In genomic region chrX:130330706-130331105, GRCh38 we compare ENCODE assay signal across 8 cellular contexts. TPM values are rescaled to one million over a fixed set of nuclear protein-coding genes. Genes with fewer than 3 reads are reported as not detected.
DNase-seq lines count a peak whose midpoint lies in the region; ATAC-seq and TF ChIP-seq lines count a peak whose summit lies in the region.

No MANE protein-coding gene starts in this region.

- DNase-seq in BJ (ENCODE audit: low read depth): no peak
- DNase-seq in NCI-H748 (lab: John Stamatoyannopoulos, UW; ENCODE audit: unreplicated experiment): peak; percentile 76
- DNase-seq in activated CD8-positive, alpha-beta memory T cell treated with anti-CD3 and anti-CD28 coated beads, Interleukin-2, amount 50 U/mL, for 4 hours: peak; percentile 22
- peak; percentile 9 to 61 for DNase-seq in foreskin fibroblast
- DNase-seq in pons (ENCODE audit: low spot score): peak; percentile 12

- no peaks in the 10 kb centered on the region for H3K36me3 ChIP-seq in BJ (ENCODE audit: control insufficient read depth, insufficient read depth, low read length)

- POLR2A ChIA-PET in BJ (lab: Charles Lee): no interaction called here

- H3K27me3 ChIP-seq in BJ (ENCODE audit: control insufficient read depth, insufficient read depth, low read length): no peaks in the 10 kb centered on the region

- H3K4me3 ChIP-seq in BJ (ENCODE audit: low read depth, low read length) (no peak overlapping the region), foreskin fibroblast (ENCODE audit: low read depth in 1 of 2, low read length in 2 of 2) (no peak overlapping the region)

- CTCF ChIA-PET in BJ (lab: Yijun Ruan, JAX): interaction anchor here (0.7 to 3.2 kb wide), 5 partner anchors 22 to 588 kb away, joined by 3 to 15 read pairs (median 4); no protein-coding TSS in a partner anchor

- peak; percentile 77 for ATAC-seq in GM18861 (IDR thresholded peaks at IDR 0.05; ENCODE audit: unreplicated experiment)
- ATAC-seq in HG03460 (IDR thresholded peaks at IDR 0.05; ENCODE audit: unreplicated experiment): peak; percentile 57
- ATAC-seq in HG02938 (IDR thresholded peaks at IDR 0.05; ENCODE audit: unreplicated experiment): no peak

- TF ChIP-seq CTCF in BJ (IDR thresholded peaks at IDR 0.05; ENCODE audit: insufficient read depth, low read depth, low read length) (peak; percentile 60), foreskin fibroblast (IDR thresholded peaks at IDR 0.05; ENCODE audit: low read depth, low read length) (peak; percentile 57)

RNA-seq across cellular contexts. Expression of gene SLC25A14, which starts 9.0 kb away (rescaled TPM):
- polyA plus RNA-seq in BJ (2011; rRNA removed): 11.0 and 18.7 TPM in 2 replicates
- 4.6 and 12.0 TPM in 2 replicates for polyA minus RNA-seq in BJ (2011; rRNA and poly(A)+ RNA removed)

RNA-seq across cellular contexts. Expression of gene GPR119, which starts 54.8 kb away (rescaled TPM):
- not detected in 2 replicates for polyA plus RNA-seq in BJ (2011; rRNA removed)
- not detected in 2 replicates for polyA minus RNA-seq in BJ (2011; rRNA and poly(A)+ RNA removed)
